Comparison of ENCODE assay signal across 13 cellular contexts in the genomic region with DNA sequence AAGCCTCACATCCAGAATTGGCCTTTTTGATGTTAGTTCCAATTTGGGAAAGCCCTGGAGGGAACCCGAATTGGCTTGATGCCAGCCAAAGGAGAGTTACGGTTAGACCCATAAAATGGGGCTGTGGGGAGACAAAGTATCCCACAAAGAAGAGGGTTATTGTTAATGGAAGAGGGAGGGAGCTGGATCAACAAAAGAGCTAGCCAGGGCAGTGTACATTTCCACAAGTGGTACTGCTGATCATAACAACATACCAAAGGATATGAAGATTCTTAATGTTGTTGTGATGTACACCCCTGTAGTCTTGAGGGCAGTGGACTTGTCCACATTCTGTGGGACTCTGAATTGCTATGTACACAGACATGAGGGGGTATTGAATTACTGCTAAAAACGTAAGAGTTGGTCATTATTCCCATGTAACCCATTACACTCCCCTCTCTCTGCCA. TPM values are rescaled to one million over a fixed set of nuclear protein-coding genes. Genes with fewer than 3 reads are reported as not detected.
A peak's percentile ranks its signal among the peaks of the same experiment; 100 is the strongest.
DNase-seq lines count a peak whose midpoint lies in the region; ATAC-seq, FAIRE-seq and TF ChIP-seq lines count a peak whose summit lies in the region.
"Had no signal": no experiment of that assay in that cellular context is flagged by ENCODE, and none has a peak within 500 bp of the region (broad histone marks: within the 10 kb centered on the region; RNA-seq: fewer than 3 reads in every experiment).

No MANE protein-coding gene starts in this region.

- H3K27ac ChIP-seq in keratinocyte (ENCODE audit: control insufficient read depth, insufficient read depth, low read length): peak overlapping the region; percentile 76

- no peak overlapping the region for H3K27ac Mint-ChIP-seq in activated CD8-positive, alpha-beta memory T cell treated with anti-CD3 and anti-CD28 coated beads, Interleukin-2, amount 10 ng/mL, durations not matched to agents 7 days and 5 days

- no peaks in the 10 kb centered on the region for H3K9me1 ChIP-seq in keratinocyte (ENCODE audit: control insufficient read depth, extremely low read depth, insufficient read depth, low read length)

- H3K9me3 ChIP-seq in keratinocyte (ENCODE audit: control insufficient read depth, low read depth, low read length): no peaks in the 10 kb centered on the region
- H3K9me3 ChIP-seq: sigmoid colon had no signal

- TF ChIP-seq POLR2A in lower leg skin (IDR thresholded peaks at IDR 0.05): no peak

- in situ Hi-C loops in Caki2 (cut with HindIII; ENCODE audit: low pct_unique_long_range_greater_than_20kb, low sequenced_read_pairs): no loop called here

- peaks cover 52% of the 10 kb centered on the region for H3K4me1 ChIP-seq in keratinocyte (ENCODE audit: control insufficient read depth, extremely low read depth, insufficient read depth, low read length)

- WGBS in lower leg skin, 2 donors: 31 to 39% methylated on average over 3 of the region's 3 CpGs

- peaks cover 24% of the 10 kb centered on the region for H4K20me1 ChIP-seq in keratinocyte (ENCODE audit: control insufficient read depth, extremely low read depth, insufficient read depth, low read length)

- H3K27me3 ChIP-seq in keratinocyte (ENCODE audit: control insufficient read depth, extremely low read depth, insufficient read depth, low read length): no peaks in the 10 kb centered on the region
- H3K27me3 ChIP-seq: sigmoid colon had no signal

- no peak overlapping the region for H2AFZ ChIP-seq in keratinocyte (ENCODE audit: control insufficient read depth, low read length)

- peak; percentile 8 for DNase-seq in Caki2 (ENCODE audit: low read depth)
- peak; percentile 57 for DNase-seq in NCI-H1436 (lab: John Stamatoyannopoulos, UW)
- DNase-seq in SHP77 (lab: John Stamatoyannopoulos, UW): peak; percentile 66 to 80
- no peak for DNase-seq in keratinocyte (ENCODE audit: low read depth, low spot score)
- DNase-seq in activated CD8-positive, alpha-beta memory T cell treated with anti-CD3 and anti-CD28 coated beads, Interleukin-2, amount 10 ng/mL, durations not matched to agents 7 days and 5 days: no peak
- DNase-seq in lower leg skin (ENCODE audit: low spot score in 2 of 2): no peak
- DNase-seq: activated CD4-positive, alpha-beta T cell treated with anti-CD3 and anti-CD28 coated beads for 4 hours; activated naive CD4-positive, alpha-beta T cell treated with Interleukin-2 at 50 U/mL for 16 hours; sigmoid colon had no signal

- no peaks in the 10 kb centered on the region for H3K9me3 Mint-ChIP-seq in activated CD8-positive, alpha-beta memory T cell treated with anti-CD3 and anti-CD28 coated beads, Interleukin-2, amount 10 ng/mL, durations not matched to agents 7 days and 5 days (ENCODE audit: low read depth)

- no peak for ATAC-seq in HG03521 (IDR thresholded peaks at IDR 0.05; ENCODE audit: unreplicated experiment)
- ATAC-seq in activated CD8-positive, alpha-beta memory T cell treated with anti-CD3 and anti-CD28 coated beads, Interleukin-2, amount 10 ng/mL, durations not matched to agents 7 days and 5 days: no peak
- ATAC-seq in HG02870 (IDR thresholded peaks at IDR 0.05; ENCODE audit: unreplicated experiment): no peak
- ATAC-seq: HCT116 had no signal

- peak overlapping the region; percentile 80 for H3K4me2 ChIP-seq in keratinocyte (ENCODE audit: control insufficient read depth, extremely low read depth, insufficient read depth, low read depth, low read length)

- no peaks in the 10 kb centered on the region for H3K36me3 Mint-ChIP-seq in activated CD8-positive, alpha-beta memory T cell treated with anti-CD3 and anti-CD28 coated beads, Interleukin-2, amount 10 ng/mL, durations not matched to agents 7 days and 5 days

- peak overlapping the region; percentile 57 for H3K9ac ChIP-seq in keratinocyte (ENCODE audit: control insufficient read depth, extremely low read depth, insufficient read depth, low read length)

- H3K4me3 Mint-ChIP-seq in activated CD8-positive, alpha-beta memory T cell treated with anti-CD3 and anti-CD28 coated beads, Interleukin-2, amount 10 ng/mL, durations not matched to agents 7 days and 5 days: no peak overlapping the region

- peaks cover 14% of the 10 kb centered on the region for H3K4me1 Mint-ChIP-seq in activated CD8-positive, alpha-beta memory T cell treated with anti-CD3 and anti-CD28 coated beads, Interleukin-2, amount 10 ng/mL, durations not matched to agents 7 days and 5 days

- H3K27me3 Mint-ChIP-seq in activated CD8-positive, alpha-beta memory T cell treated with anti-CD3 and anti-CD28 coated beads, Interleukin-2, amount 10 ng/mL, durations not matched to agents 7 days and 5 days: peaks cover 51% of the 10 kb centered on the region

- peaks cover 0 to 2% of the 10 kb centered on the region in 2 experiments for H3K36me3 ChIP-seq in keratinocyte (ENCODE audit: control insufficient read depth in 2 of 2, extremely low read depth in 1 of 2, insufficient read depth in 2 of 2, low read length in 2 of 2)
- H3K36me3 ChIP-seq: sigmoid colon had no signal

- FAIRE-seq in keratinocyte (lab: Jason Lieb, UNC): no peak
- FAIRE-seq: colon had no signal

- intact Hi-C loops in lower leg skin (cut with DNase I; ENCODE audit: low total_unique reads): no loop called here

- H3K4me3 ChIP-seq in keratinocyte (ENCODE audit: control insufficient read depth in 2 of 3, extremely low read depth in 1 of 3, insufficient read depth in 2 of 3, low read depth in 1 of 3, low read length in 3 of 3) (peak overlapping the region in 2 of 3 experiments; percentile 27 to 44), lower leg skin (ENCODE audit: low read depth, poor library complexity, severe bottlenecking) (no peak overlapping the region)
- H3K4me3 ChIP-seq: sigmoid colon had no signal

- TF ChIP-seq CTCF in keratinocyte (optimal IDR thresholded peaks at IDR 0.05 in 1 of 3, IDR thresholded peaks at IDR 0.05 in 1 of 3, conservative IDR thresholded peaks at IDR 0.05 in 1 of 3; ENCODE audit: extremely low read depth in 1 of 3, insufficient read depth in 2 of 3, low read length in 3 of 3) (no peak), lower leg skin (IDR thresholded peaks at IDR 0.05) (no peak)

- H3K79me2 ChIP-seq in keratinocyte (ENCODE audit: control insufficient read depth, insufficient read depth, low read length): peaks cover 98% of the 10 kb centered on the region

- CTCF ChIA-PET in activated CD8-positive, alpha-beta memory T cell treated with anti-CD3 and anti-CD28 coated beads, Interleukin-2, amount 10 ng/mL, durations not matched to agents 7 days and 5 days (lab: Charles Lee): no interaction called here

- dilution Hi-C loops in keratinocyte (cut with MboI; ENCODE audit: extremely low pct_ligation_motif_present, low sequenced_read_pairs): no loop called here

RNA-seq across cellular contexts. Expression of gene TANC1, which starts 5.1 kb away (rescaled TPM):
- total RNA-seq in Caki2 (2014; rRNA removed; shearing (Covaris generic); ENCODE audit: low replicate concordance): 7.8 and 9.7 TPM in 2 replicates
- polyA plus RNA-seq in keratinocyte: 30.6 to 33.5 TPM (median 32.1 TPM) in 3 replicates
- polyA plus RNA-seq in keratinocyte (2011; ENCODE audit: low read depth): 9.5 TPM
- polyA plus RNA-seq in keratinocyte (2011; cell fraction: cytosol; rRNA removed): 15.8 and 21.1 TPM in 2 replicates
- polyA plus RNA-seq in keratinocyte (2011; cell fraction: nucleus; rRNA removed): 68.8 and 75.6 TPM in 2 replicates
- 17.3 and 21.0 TPM in 2 replicates for polyA plus RNA-seq in keratinocyte (2012; ENCODE audit: low replicate concordance)
- polyA minus RNA-seq in keratinocyte: 47.9 to 95.9 TPM (median 87.9 TPM) in 3 replicates
- polyA minus RNA-seq in keratinocyte (2011; cell fraction: cytosol; rRNA and poly(A)+ RNA removed): 38.4 TPM
- polyA minus RNA-seq in keratinocyte (2011; cell fraction: nucleus; rRNA and poly(A)+ RNA removed): 94.2 and 157 TPM in 2 replicates
- total RNA-seq in activated CD8-positive, alpha-beta memory T cell treated with anti-CD3 and anti-CD28 coated beads, Interleukin-2, amount 10 ng/mL, durations not matched to agents 7 days and 5 days: under 1 TPM; 0.16 to 0.20 TPM
- 100 to 1,000 TPM in 2 of 4 donors, 10 to 100 TPM in 2; 65.8 to 111 (median 93.6) TPM for total RNA-seq in lower leg skin

Comparison
In these comparisons a context has a peak if more than half of its experiments do, and no peak if none do; other contexts are left out.
1. DNase-seq: peak in Caki2 (single experiment), NCI-H1436 (single experiment) and SHP77 (2 of 2); none in keratinocyte (single experiment), activated CD8-positive, alpha-beta memory T cell treated with anti-CD3 and anti-CD28 coated beads, Interleukin-2, amount 10 ng/mL, durations not matched to agents 7 days and 5 days (single experiment) and lower leg skin (0 of 2).